8 cellular contexts compared by ENCODE assay signal in the genomic region with DNA sequence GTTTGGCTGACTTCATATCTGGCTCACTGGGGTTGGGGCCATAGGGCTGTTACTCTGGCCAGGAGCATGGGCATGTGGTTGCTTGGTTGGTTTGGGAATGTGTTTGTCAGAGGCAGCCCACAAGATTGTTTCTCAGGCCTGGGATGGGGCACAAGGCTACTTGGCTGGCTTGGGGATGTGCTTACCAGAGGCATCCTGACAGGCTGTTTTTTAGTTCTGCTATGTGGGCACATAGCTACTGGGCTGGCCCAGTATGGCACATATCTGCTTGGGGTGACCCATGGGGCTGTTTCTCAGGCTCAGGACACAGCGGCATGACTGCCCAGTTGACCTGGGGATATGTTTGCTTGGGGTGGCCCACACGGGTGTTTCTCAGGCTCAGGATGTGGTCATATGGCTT.
"Had no signal": no experiment of that assay in that cellular context is flagged by ENCODE, and none has a peak within 500 bp of the region (broad histone marks: within the 10 kb centered on the region; RNA-seq: fewer than 3 reads in every experiment).

No MANE protein-coding gene starts in this region.

- H3K9me3 ChIP-seq: HAP-1 had no signal

- H3K27ac ChIP-seq: GM23248 had no signal

- H3K4me3 ChIP-seq: GM23248, HAP-1, K562 had no signal

- H3K4me3 Mint-ChIP-seq: HFFc6 had no signal

- H3K9ac ChIP-seq: GM23248 had no signal

- H3K27ac Mint-ChIP-seq: HFFc6 had no signal

- DNase-seq: GM23248, GOT3, H7, HFFc6, IMR-90 had no signal

- H2AFZ ChIP-seq: GM23248 had no signal

- H3K36me3 ChIP-seq: HAP-1 had no signal

- ATAC-seq: HCT116, K562 had no signal

- H3K4me1 ChIP-seq: HAP-1 had no signal
